In the genomic region with DNA sequence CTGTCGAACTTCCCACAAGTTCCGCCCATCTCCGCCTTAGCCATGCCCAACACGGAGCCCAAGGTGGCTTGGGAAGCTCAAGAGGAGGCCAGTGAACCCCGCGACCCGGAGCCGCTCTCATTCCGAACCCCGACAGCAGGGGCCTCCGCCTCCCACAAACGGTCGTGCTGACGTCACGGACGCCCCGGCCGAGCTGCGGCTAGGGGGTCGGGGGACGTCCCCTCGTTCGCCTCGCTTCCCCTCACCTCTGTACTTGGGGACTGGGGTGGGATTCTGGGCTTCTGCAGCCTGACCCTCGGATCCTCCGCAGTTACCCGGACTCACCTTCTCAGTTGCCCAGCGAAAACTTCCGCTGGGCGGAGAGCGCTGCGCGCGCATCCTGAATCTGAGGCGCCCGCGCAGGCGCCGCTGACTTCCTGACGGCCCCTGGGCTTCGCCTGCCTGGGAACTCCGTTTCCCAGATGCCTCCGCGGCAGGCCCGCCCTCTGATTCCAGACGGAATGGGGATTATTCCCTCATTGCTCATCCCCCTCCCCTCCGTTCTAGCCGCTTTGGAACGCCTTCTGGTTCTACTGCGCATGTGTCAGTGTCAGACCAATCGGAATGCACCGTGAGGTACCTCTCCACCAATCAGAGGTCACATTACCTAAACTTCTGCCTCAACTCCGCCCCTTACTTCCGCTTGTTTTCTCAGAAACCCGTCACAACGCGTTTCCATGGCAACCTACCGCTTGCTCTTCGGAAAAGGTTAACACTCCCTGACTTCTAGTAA, we compare ENCODE assay signal across 1 cellular context.
TF ChIP-seq lines count a peak whose summit lies in the region.

A gene with protein sequence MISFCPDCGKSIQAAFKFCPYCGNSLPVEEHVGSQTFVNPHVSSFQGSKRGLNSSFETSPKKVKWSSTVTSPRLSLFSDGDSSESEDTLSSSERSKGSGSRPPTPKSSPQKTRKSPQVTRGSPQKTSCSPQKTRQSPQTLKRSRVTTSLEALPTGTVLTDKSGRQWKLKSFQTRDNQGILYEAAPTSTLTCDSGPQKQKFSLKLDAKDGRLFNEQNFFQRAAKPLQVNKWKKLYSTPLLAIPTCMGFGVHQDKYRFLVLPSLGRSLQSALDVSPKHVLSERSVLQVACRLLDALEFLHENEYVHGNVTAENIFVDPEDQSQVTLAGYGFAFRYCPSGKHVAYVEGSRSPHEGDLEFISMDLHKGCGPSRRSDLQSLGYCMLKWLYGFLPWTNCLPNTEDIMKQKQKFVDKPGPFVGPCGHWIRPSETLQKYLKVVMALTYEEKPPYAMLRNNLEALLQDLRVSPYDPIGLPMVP (minus strand): TSS at position 351 of the 772 bp plus-strand sequence. CDS start 9,210 bp downstream, outside the sequence.

TF ChIP-seq in HepG2, 621 proteins besides CTCF, POLR2A, EP300 and RAD21 (continued from another document and continues in another):
- TF ChIP-seq HIC2 (CRISPR knock-in tag; IDR thresholded peaks at IDR 0.05; ENCODE audit: low read depth) (no peak), ZNF367 (CRISPR knock-in tag; IDR thresholded peaks at IDR 0.05; ENCODE audit: borderline replicate concordance) (no peak), ZNF235 (CRISPR knock-in tag; IDR thresholded peaks at IDR 0.05; ENCODE audit: borderline replicate concordance) (no peak), RERE (CRISPR knock-in tag; IDR thresholded peaks at IDR 0.05; ENCODE audit: low read depth) (no peak), ZMYM4 (CRISPR knock-in tag; IDR thresholded peaks at IDR 0.05) (no peak), MAF1 (CRISPR knock-in tag; IDR thresholded peaks at IDR 0.05; ENCODE audit: borderline replicate concordance) (no peak; the same call in 1 of the 2 replicates), ZNF777 (CRISPR knock-in tag; IDR thresholded peaks at IDR 0.05) (peak; percentile 96), MEF2D (CRISPR knock-in tag; IDR thresholded peaks at IDR 0.05) (no peak; the same call in 1 of the 2 replicates), MAFF (IDR thresholded peaks at IDR 0.05; ENCODE audit: low read depth, low read length) (no peak), SRSF9 (IDR thresholded peaks at IDR 0.05; ENCODE audit: borderline replicate concordance, insufficient read depth, low read depth, low read length, poor library complexity, severe bottlenecking) (no peak), ZNF317 (CRISPR knock-in tag; IDR thresholded peaks at IDR 0.05) (peak; percentile 35; the same call in 1 of the 2 replicates), ZNF564 (CRISPR knock-in tag; IDR thresholded peaks at IDR 0.05) (no peak; the same call in 1 of the 2 replicates), REXO4 (CRISPR knock-in tag; IDR thresholded peaks at IDR 0.05; ENCODE audit: borderline replicate concordance) (no peak), MEIS2 (CRISPR knock-in tag; IDR thresholded peaks at IDR 0.05) (peak; percentile 73; the same call in 1 of the 2 replicates), NR2F6 (IDR thresholded peaks at IDR 0.05) (no peak), NR2F6 (CRISPR knock-in tag; IDR thresholded peaks at IDR 0.05) (peak; percentile 17; the same call in 1 of the 2 replicates), ONECUT2 (CRISPR knock-in tag; IDR thresholded peaks at IDR 0.05) (no peak), NAIF1 (CRISPR knock-in tag; IDR thresholded peaks at IDR 0.05; ENCODE audit: borderline replicate concordance) (0 out of 2 replicates have a peak, but pooled peaks have one; percentile 21), PBX2 (CRISPR knock-in tag; IDR thresholded peaks at IDR 0.05) (no peak), REPIN1 (CRISPR knock-in tag; IDR thresholded peaks at IDR 0.05; ENCODE audit: borderline replicate concordance, low read depth) (no peak), JDP2 (CRISPR knock-in tag; IDR thresholded peaks at IDR 0.05; ENCODE audit: borderline replicate concordance) (no peak), ZNF350 (CRISPR knock-in tag; IDR thresholded peaks at IDR 0.05; ENCODE audit: borderline replicate concordance, low read depth) (no peak; the same call in 1 of the 2 replicates), ATF7 (IDR thresholded peaks at IDR 0.05) (no peak), ATF7 (CRISPR knock-in tag; IDR thresholded peaks at IDR 0.05) (0 out of 2 replicates have a peak, but pooled peaks have one; percentile 23), KMT2A (CRISPR knock-in tag; IDR thresholded peaks at IDR 0.05) (peak; percentile 65), ADNP (CRISPR knock-in tag; IDR thresholded peaks at IDR 0.05) (no peak)
- TF ChIP-seq, protein P1, sequence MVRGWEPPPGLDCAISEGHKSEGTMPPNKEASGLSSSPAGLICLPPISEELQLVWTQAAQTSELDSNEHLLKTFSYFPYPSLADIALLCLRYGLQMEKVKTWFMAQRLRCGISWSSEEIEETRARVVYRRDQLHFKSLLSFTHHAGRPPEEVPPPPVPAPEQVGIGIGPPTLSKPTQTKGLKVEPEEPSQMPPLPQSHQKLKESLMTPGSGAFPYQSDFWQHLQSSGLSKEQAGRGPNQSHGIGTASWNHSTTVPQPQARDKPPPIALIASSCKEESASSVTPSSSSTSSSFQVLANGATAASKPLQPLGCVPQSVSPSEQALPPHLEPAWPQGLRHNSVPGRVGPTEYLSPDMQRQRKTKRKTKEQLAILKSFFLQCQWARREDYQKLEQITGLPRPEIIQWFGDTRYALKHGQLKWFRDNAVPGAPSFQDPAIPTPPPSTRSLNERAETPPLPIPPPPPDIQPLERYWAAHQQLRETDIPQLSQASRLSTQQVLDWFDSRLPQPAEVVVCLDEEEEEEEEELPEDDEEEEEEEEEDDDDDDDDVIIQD (CRISPR knock-in tag; IDR thresholded peaks at IDR 0.05; ENCODE audit: low read depth): no peak
- TF ChIP-seq, protein P2, sequence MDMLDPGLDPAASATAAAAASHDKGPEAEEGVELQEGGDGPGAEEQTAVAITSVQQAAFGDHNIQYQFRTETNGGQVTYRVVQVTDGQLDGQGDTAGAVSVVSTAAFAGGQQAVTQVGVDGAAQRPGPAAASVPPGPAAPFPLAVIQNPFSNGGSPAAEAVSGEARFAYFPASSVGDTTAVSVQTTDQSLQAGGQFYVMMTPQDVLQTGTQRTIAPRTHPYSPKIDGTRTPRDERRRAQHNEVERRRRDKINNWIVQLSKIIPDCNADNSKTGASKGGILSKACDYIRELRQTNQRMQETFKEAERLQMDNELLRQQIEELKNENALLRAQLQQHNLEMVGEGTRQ (IDR thresholded peaks at IDR 0.05; ENCODE audit: low read depth, low read length): peak; percentile 45; the same call in 1 of the 2 replicates
- TF ChIP-seq, protein P2 (CRISPR knock-in tag; IDR thresholded peaks at IDR 0.05; ENCODE audit: borderline replicate concordance): no peak
- TF ChIP-seq, protein P3, sequence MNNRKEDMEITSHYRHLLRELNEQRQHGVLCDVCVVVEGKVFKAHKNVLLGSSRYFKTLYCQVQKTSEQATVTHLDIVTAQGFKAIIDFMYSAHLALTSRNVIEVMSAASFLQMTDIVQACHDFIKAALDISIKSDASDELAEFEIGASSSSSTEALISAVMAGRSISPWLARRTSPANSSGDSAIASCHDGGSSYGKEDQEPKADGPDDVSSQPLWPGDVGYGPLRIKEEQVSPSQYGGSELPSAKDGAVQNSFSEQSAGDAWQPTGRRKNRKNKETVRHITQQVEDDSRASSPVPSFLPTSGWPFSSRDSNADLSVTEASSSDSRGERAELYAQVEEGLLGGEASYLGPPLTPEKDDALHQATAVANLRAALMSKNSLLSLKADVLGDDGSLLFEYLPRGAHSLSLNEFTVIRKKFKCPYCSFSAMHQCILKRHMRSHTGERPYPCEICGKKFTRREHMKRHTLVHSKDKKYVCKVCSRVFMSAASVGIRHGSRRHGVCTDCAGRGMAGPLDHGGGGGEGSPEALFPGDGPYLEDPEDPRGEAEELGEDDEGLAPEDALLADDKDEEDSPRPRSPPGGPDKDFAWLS (CRISPR knock-in tag; IDR thresholded peaks at IDR 0.05; ENCODE audit: borderline replicate concordance): no peak
- TF ChIP-seq, protein P4, sequence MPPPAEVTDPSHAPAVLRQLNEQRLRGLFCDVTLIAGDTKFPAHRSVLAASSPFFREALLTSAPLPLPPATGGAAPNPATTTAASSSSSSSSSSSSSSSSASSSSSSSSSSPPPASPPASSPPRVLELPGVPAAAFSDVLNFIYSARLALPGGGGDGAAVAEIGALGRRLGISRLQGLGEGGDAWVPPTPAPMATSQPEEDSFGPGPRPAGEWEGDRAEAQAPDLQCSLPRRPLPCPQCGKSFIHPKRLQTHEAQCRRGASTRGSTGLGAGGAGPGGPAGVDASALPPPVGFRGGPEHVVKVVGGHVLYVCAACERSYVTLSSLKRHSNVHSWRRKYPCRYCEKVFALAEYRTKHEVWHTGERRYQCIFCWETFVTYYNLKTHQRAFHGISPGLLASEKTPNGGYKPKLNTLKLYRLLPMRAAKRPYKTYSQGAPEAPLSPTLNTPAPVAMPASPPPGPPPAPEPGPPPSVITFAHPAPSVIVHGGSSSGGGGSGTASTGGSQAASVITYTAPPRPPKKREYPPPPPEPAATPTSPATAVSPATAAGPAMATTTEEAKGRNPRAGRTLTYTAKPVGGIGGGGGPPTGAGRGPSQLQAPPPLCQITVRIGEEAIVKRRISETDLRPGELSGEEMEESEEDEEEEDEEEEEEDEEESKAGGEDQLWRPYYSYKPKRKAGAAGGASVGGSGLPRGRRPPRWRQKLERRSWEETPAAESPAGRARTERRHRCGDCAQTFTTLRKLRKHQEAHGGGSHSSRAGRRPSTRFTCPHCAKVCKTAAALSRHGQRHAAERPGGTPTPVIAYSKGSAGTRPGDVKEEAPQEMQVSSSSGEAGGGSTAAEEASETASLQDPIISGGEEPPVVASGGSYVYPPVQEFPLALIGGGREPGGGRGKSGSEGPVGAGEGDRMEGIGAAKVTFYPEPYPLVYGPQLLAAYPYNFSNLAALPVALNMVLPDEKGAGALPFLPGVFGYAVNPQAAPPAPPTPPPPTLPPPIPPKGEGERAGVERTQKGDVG (CRISPR knock-in tag; IDR thresholded peaks at IDR 0.05; ENCODE audit: borderline replicate concordance): no peak
